ENCODE assay signal across 12 cellular contexts in genomic region chr11:66292543-66293332, GRCh38. TPM values are rescaled to one million over a fixed set of nuclear protein-coding genes. Genes with fewer than 3 reads are reported as not detected.
DNase-seq lines count a peak whose midpoint lies in the region; ATAC-seq, FAIRE-seq and TF ChIP-seq lines count a peak whose summit lies in the region.
"Had no signal": no experiment of that assay in that cellular context is flagged by ENCODE, and none has a peak within 500 bp of the region (broad histone marks: within the 10 kb centered on the region; RNA-seq: fewer than 3 reads in every experiment).

No MANE protein-coding gene starts in this region.

- H3K4me1 Mint-ChIP-seq in activated naive CD4-positive, alpha-beta T cell treated with anti-CD3 and anti-CD28 coated beads, Interleukin-2, amount 50 U/mL, for 24 hours = peaks cover 28% of the 10 kb centered on the region
- peaks cover 26% of the 10 kb centered on the region for H3K4me1 Mint-ChIP-seq in activated naive CD8-positive, alpha-beta T cell (ENCODE audit: low read depth)

- H3K4me3 Mint-ChIP-seq in activated naive CD4-positive, alpha-beta T cell treated with anti-CD3 and anti-CD28 coated beads, Interleukin-2, amount 50 U/mL, for 24 hours = peak overlapping the region; percentile 66
- H3K4me3 Mint-ChIP-seq in activated naive CD8-positive, alpha-beta T cell = peak overlapping the region; percentile 81

- POLR2A ChIA-PET in PC-9 (lab: Charles Lee; ENCODE audit: unreplicated experiment) = no interaction called here

- H2AFZ ChIP-seq in PC-9 = no peak overlapping the region

- no peak for ATAC-seq in GM19463 (IDR thresholded peaks at IDR 0.05; ENCODE audit: unreplicated experiment)
- no peak for ATAC-seq in GM19351 (IDR thresholded peaks at IDR 0.05; ENCODE audit: unreplicated experiment)

- H3K4me2 ChIP-seq in PC-9 = no peak overlapping the region

- H3K36me3 ChIP-seq in kidney (ENCODE audit: control insufficient read depth in 1 of 2, insufficient read depth in 2 of 2, low read length in 2 of 2) (no peaks in the 10 kb centered on the region), suprapubic skin (no peaks in the 10 kb centered on the region), PC-9 (ENCODE audit: low read depth) (no peaks in the 10 kb centered on the region)

- no peak overlapping the region for H3K4me3 ChIP-seq in kidney (ENCODE audit: low read length in 2 of 2)
- H3K4me3 ChIP-seq in suprapubic skin = peak overlapping the region; percentile 51
- no peak overlapping the region for H3K4me3 ChIP-seq in PC-9

- no peaks in the 10 kb centered on the region for H4K20me1 ChIP-seq in PC-9 (ENCODE audit: insufficient read depth)

- TF ChIP-seq POLR2A in suprapubic skin (IDR thresholded peaks at IDR 0.05) = no peak

- peaks cover 10% of the 10 kb centered on the region for H3K79me2 ChIP-seq in PC-9 (ENCODE audit: low read depth)

- peaks cover 55% of the 10 kb centered on the region for H3K27me3 ChIP-seq in suprapubic skin
- H3K27me3 ChIP-seq in PC-9 (ENCODE audit: insufficient read depth, low read depth) = 0 out of 2 replicates have a peak, but pooled peaks cover 6% of the 10 kb centered on the region

- no peak for DNase-seq in activated naive CD4-positive, alpha-beta T cell (lab: John Stamatoyannopoulos, UW)
- DNase-seq in kidney (peak; percentile 77), suprapubic skin (ENCODE audit: low spot score in 2 of 2) (peak in 1 of 2 donors; percentile 61), PC-9 (no peak)
- DNase-seq: GOT3, MM.1S, NCI-H774 had no signal

- H3K9me2 ChIP-seq in PC-9 (ENCODE audit: insufficient read depth) = no peaks in the 10 kb centered on the region

- H3K27ac ChIP-seq in kidney (ENCODE audit: low read depth in 2 of 2, low read length in 2 of 2) = no peak overlapping the region
- H3K27ac ChIP-seq in suprapubic skin = no peak overlapping the region
- no peak overlapping the region for H3K27ac ChIP-seq in PC-9

- CTCF ChIA-PET in PC-9 (lab: Charles Lee) = no interaction called here

- no peak overlapping the region for H3K9ac ChIP-seq in kidney (ENCODE audit: low read length in 2 of 2)

- H3K27me3 Mint-ChIP-seq in activated naive CD4-positive, alpha-beta T cell treated with anti-CD3 and anti-CD28 coated beads, Interleukin-2, amount 50 U/mL, for 24 hours = peaks cover 12% of the 10 kb centered on the region
- peaks cover 12% of the 10 kb centered on the region for H3K27me3 Mint-ChIP-seq in activated naive CD8-positive, alpha-beta T cell

- peaks cover 20% of the 10 kb centered on the region for H3F3A ChIP-seq in PC-9 (ENCODE audit: insufficient read depth, low read depth)

- 52% methylated on average over 16 of the region's 17 CpGs for WGBS in suprapubic skin

- H3K9me3 ChIP-seq in kidney (ENCODE audit: control insufficient read depth in 1 of 2, low read length in 2 of 2) (no peaks in the 10 kb centered on the region), suprapubic skin (no peaks in the 10 kb centered on the region), PC-9 (ENCODE audit: insufficient read depth, low read depth) (no peaks in the 10 kb centered on the region)

- intact Hi-C loops in kidney (cut with DNase I) (no loop called here), PC-9 (cut with micrococcal nuclease; ENCODE audit: unreplicated experiment) (no loop called here)

- peak overlapping the region; percentile 13 for H3K27ac Mint-ChIP-seq in activated naive CD4-positive, alpha-beta T cell treated with anti-CD3 and anti-CD28 coated beads, Interleukin-2, amount 50 U/mL, for 24 hours
- peak overlapping the region; percentile 17 for H3K27ac Mint-ChIP-seq in activated naive CD8-positive, alpha-beta T cell
- H3K27ac Mint-ChIP-seq: dendritic cell treated with granulocyte-macrophage colony-stimulating factor and Interleukin-4, amounts not matched to agents 40 ng/mL and 50 ng/mL, for 4 days had no signal

- H3K4me1 ChIP-seq in kidney (ENCODE audit: control insufficient read depth in 1 of 2, insufficient read depth in 1 of 2, low read depth in 1 of 2, low read length in 2 of 2) (peaks cover 10 to 12% of the 10 kb centered on the region in 2 donors), suprapubic skin (peaks cover 27% of the 10 kb centered on the region), PC-9 (replicated peaks; ENCODE audit: insufficient read depth) (peaks cover 15% of the 10 kb centered on the region)

- TF ChIP-seq CTCF in kidney (IDR thresholded peaks at IDR 0.05; ENCODE audit: borderline replicate concordance, extremely low read depth, insufficient read depth) (no peak), suprapubic skin (IDR thresholded peaks at IDR 0.05) (no peak), PC-9 (conservative IDR thresholded peaks at IDR 0.05) (no peak)

- H3K36me3 Mint-ChIP-seq in activated naive CD4-positive, alpha-beta T cell treated with anti-CD3 and anti-CD28 coated beads, Interleukin-2, amount 50 U/mL, for 24 hours = no peaks in the 10 kb centered on the region
- peaks cover 4% of the 10 kb centered on the region for H3K36me3 Mint-ChIP-seq in activated naive CD8-positive, alpha-beta T cell

- BruUV-seq in PC-9 (replicated peaks; lab: Mats Ljungman, UMichigan) = no TSS peak

- no peaks in the 10 kb centered on the region for H3K9me3 Mint-ChIP-seq in activated naive CD4-positive, alpha-beta T cell treated with anti-CD3 and anti-CD28 coated beads, Interleukin-2, amount 50 U/mL, for 24 hours
- H3K9me3 Mint-ChIP-seq in activated naive CD8-positive, alpha-beta T cell (ENCODE audit: low read depth) = no peaks in the 10 kb centered on the region
- H3K9me3 Mint-ChIP-seq: dendritic cell treated with granulocyte-macrophage colony-stimulating factor and Interleukin-4, amounts not matched to agents 40 ng/mL and 50 ng/mL, for 4 days had no signal

- FAIRE-seq in kidney (lab: Jason Lieb, UNC) = no peak

- no peak for TF ChIP-seq EP300 in suprapubic skin (IDR thresholded peaks at IDR 0.05)

RNA-seq across cellular contexts. Expression of gene TMEM151A, which starts 1.0 kb away (rescaled TPM):
- total RNA-seq in kidney = 0.19 TPM
- not detected for polyA plus RNA-seq in kidney (ENCODE audit: insufficient read depth, low read depth, low replicate concordance)
- not detected for total RNA-seq in suprapubic skin
- total RNA-seq in PC-9 (2021) = 0.15 and 0.22 TPM in 2 replicates

RNA-seq across cellular contexts. Expression of gene YIF1A, which starts 3.8 kb away (rescaled TPM):
- total RNA-seq in kidney = 92.1 TPM
- polyA plus RNA-seq in kidney (ENCODE audit: insufficient read depth, low read depth, low replicate concordance) = 115 TPM
- total RNA-seq in suprapubic skin = 10 to 100 TPM; 21.6 to 61.3 (median 56.1) TPM
- 81.8 and 84.8 TPM in 2 replicates for total RNA-seq in PC-9 (2021)

RNA-seq across cellular contexts. Expression of gene CNIH2, which starts 14.8 kb away (rescaled TPM):
- total RNA-seq in kidney = 0.63 TPM
- not detected for polyA plus RNA-seq in kidney (ENCODE audit: insufficient read depth, low read depth, low replicate concordance)
- total RNA-seq in suprapubic skin = 1 to 10 TPM in 3 of 4 donors, not detected in 1; 1.1 to 2.5 (median 1.9) TPM
- 5.5 and 6.8 TPM in 2 replicates for total RNA-seq in PC-9 (2021)

RNA-seq across cellular contexts. Expression of gene CD248, which starts 24.1 kb away (rescaled TPM):
- total RNA-seq in kidney (22.9 TPM), suprapubic skin (10 to 100 TPM in 2 of 4 donors, 1 to 10 TPM in 2; 5.9 to 32.6 (median 19.2) TPM), PC-9 (2021) (not detected in 2 replicates)
- 14.8 TPM for polyA plus RNA-seq in kidney (ENCODE audit: insufficient read depth, low read depth, low replicate concordance)

RNA-seq across cellular contexts. Expression of gene RAB1B, which starts 24.3 kb away (rescaled TPM):
- 153 TPM for total RNA-seq in kidney
- polyA plus RNA-seq in kidney (ENCODE audit: insufficient read depth, low read depth, low replicate concordance) = 197 TPM
- 100 to 1,000 TPM in 3 of 4 donors, 10 to 100 TPM in 1; 79.0 to 124 (median 115) TPM for total RNA-seq in suprapubic skin
- total RNA-seq in PC-9 (2021) = 209 and 232 TPM in 2 replicates
